8 cellular contexts compared by ENCODE assay signal in genomic region chr6:12119085-12119588, GRCh38.
DNase-seq lines count a peak whose midpoint lies in the region; ATAC-seq, FAIRE-seq and TF ChIP-seq lines count a peak whose summit lies in the region.

No MANE protein-coding gene starts in this region.

- 62% methylated on average over 2 of the region's 2 CpGs for WGBS in K562 (ENCODE audit: insufficient coverage, low coverage, missing lambda C conversion rate)
- 37 to 50% methylated on average over 2 of the region's 2 CpGs for WGBS in thyroid gland, 2 donors
- 62 to 65% methylated on average over 2 of the region's 2 CpGs for WGBS in heart right ventricle, 2 donors
- 54% methylated on average over 2 of the region's 2 CpGs for WGBS in esophagus muscularis mucosa

- H3K4me2 ChIP-seq in K562 (ENCODE audit: insufficient read depth, low read length), result no peak overlapping the region

- intact Hi-C loops in CD4-positive, alpha-beta T cell (cut with DNase I, micrococcal nuclease), result no loop called here
- intact Hi-C loops in K562 (cut with micrococcal nuclease), result no loop called here
- intact Hi-C loops in thyroid gland (cut with DNase I), result no loop called here
- intact Hi-C loops in heart right ventricle (cut with DNase I), result no loop called here
- intact Hi-C loops in esophagus muscularis mucosa (cut with DNase I), result no loop called here

- in situ Hi-C loops in K562 (cut with MboI), result no loop called here

- ATAC-seq in CD4-positive, alpha-beta T cell (ENCODE audit: poor library complexity), result peak; percentile 87
- peak; percentile 74 for ATAC-seq in GM19395 (IDR thresholded peaks at IDR 0.05; ENCODE audit: unreplicated experiment)
- peak; percentile 82 for ATAC-seq in HG03378 (IDR thresholded peaks at IDR 0.05; ENCODE audit: unreplicated experiment)
- peak; percentile 57; the same call in 2 of the 3 replicates for ATAC-seq in K562
- ATAC-seq in heart right ventricle, result no peak

- no peak overlapping the region for H3K4me3 ChIP-seq in K562
- no peak overlapping the region for H3K4me3 ChIP-seq in thyroid gland (replicated peaks in 1 of 3)
- H3K4me3 ChIP-seq in heart right ventricle, result no peak overlapping the region
- H3K4me3 ChIP-seq in esophagus muscularis mucosa, result no peak overlapping the region
- no peak overlapping the region for H3K4me3 ChIP-seq in SJCRH30

- peaks cover 53% of the 10 kb centered on the region for H3K4me1 Mint-ChIP-seq in CD4-positive, alpha-beta T cell (ENCODE audit: low read depth)

- TF ChIP-seq RAD21 in K562 (CRISPR knock-in tag; conservative IDR thresholded peaks at IDR 0.05 in 1 of 2, IDR thresholded peaks at IDR 0.05 in 1 of 2), result no peak

- H3K79me2 ChIP-seq in K562 (ENCODE audit: control insufficient read depth, insufficient read depth, low read length), result peaks cover 11% of the 10 kb centered on the region; the same call in 2 of the 3 replicates

- no peaks in the 10 kb centered on the region for H3K27me3 Mint-ChIP-seq in CD4-positive, alpha-beta T cell

- TF ChIP-seq POLR2A in K562 (conservative IDR thresholded peaks at IDR 0.05) (no peak), thyroid gland (IDR thresholded peaks at IDR 0.05) (no peak), esophagus muscularis mucosa (IDR thresholded peaks at IDR 0.05; ENCODE audit: low read depth) (no peak)

- no peak overlapping the region for H3K4me3 Mint-ChIP-seq in CD4-positive, alpha-beta T cell

- no peak for TF ChIP-seq CTCF in CD4-positive, alpha-beta T cell (IDR thresholded peaks at IDR 0.05)
- TF ChIP-seq CTCF in K562 (IDR thresholded peaks at IDR 0.05 in 2 of 3, conservative IDR thresholded peaks at IDR 0.05 in 1 of 3; ENCODE audit: insufficient read depth in 2 of 3, low read depth in 1 of 3, low read length in 3 of 3) (no peak), thyroid gland (IDR thresholded peaks at IDR 0.05) (no peak), heart right ventricle (IDR thresholded peaks at IDR 0.05) (no peak), esophagus muscularis mucosa (IDR thresholded peaks at IDR 0.05) (no peak)

- CTCF ChIA-PET in CD4-positive, alpha-beta T cell (lab: Charles Lee), result interaction anchor here (0.6 kb wide), 1 partner anchor 28 kb away, joined by 3 read pairs; no protein-coding TSS in a partner anchor
- CTCF ChIA-PET in K562 (lab: Yijun Ruan, JAX; ENCODE audit: low intra/inter-chr PET ratio), result no interaction called here

- no peak overlapping the region for H2AFZ ChIP-seq in K562 (ENCODE audit: low read depth, low read length)

- no peaks in the 10 kb centered on the region for H3K4me1 ChIP-seq in K562 (replicated peaks in 1 of 2; ENCODE audit: control insufficient read depth in 2 of 2, insufficient read depth in 2 of 2, low read length in 2 of 2)
- no peaks in the 10 kb centered on the region for H3K4me1 ChIP-seq in thyroid gland
- peaks cover 0 to 4% (median 0%) of the 10 kb centered on the region in 9 donors for H3K4me1 ChIP-seq in heart right ventricle
- H3K4me1 ChIP-seq in esophagus muscularis mucosa, result no peaks in the 10 kb centered on the region
- no peaks in the 10 kb centered on the region for H3K4me1 ChIP-seq in SJCRH30

- no peaks in the 10 kb centered on the region for H3K27me3 ChIP-seq in CD4-positive, alpha-beta T cell (ENCODE audit: control insufficient read depth, insufficient read depth, low read length)
- H3K27me3 ChIP-seq in K562 (ENCODE audit: control insufficient read depth in 2 of 2, insufficient read depth in 2 of 2, low read length in 2 of 2), result no peaks in the 10 kb centered on the region
- H3K27me3 ChIP-seq in thyroid gland, result no peaks in the 10 kb centered on the region
- no peaks in the 10 kb centered on the region for H3K27me3 ChIP-seq in heart right ventricle
- H3K27me3 ChIP-seq in esophagus muscularis mucosa, result no peaks in the 10 kb centered on the region
- no peaks in the 10 kb centered on the region for H3K27me3 ChIP-seq in SJCRH30

- no peak for FAIRE-seq in K562 (lab: Jason Lieb, UNC)

- peak in 4 of 10 experiments; percentile 9 to 30 (median 17) for DNase-seq in CD4-positive, alpha-beta T cell
- DNase-seq in K562 (ENCODE audit: extremely low read depth in 1 of 4, low spot score in 3 of 4) (peak in 2 of 4 experiments; percentile 22 to 28), thyroid gland (peak; percentile 10 to 35), heart right ventricle (no peak), esophagus muscularis mucosa (ENCODE audit: extremely low spot score) (no peak), SJCRH30 (no peak)

- peaks cover 56% of the 10 kb centered on the region for H3K36me3 ChIP-seq in K562 (ENCODE audit: control insufficient read depth, insufficient read depth, low read length)
- H3K36me3 ChIP-seq in thyroid gland, result peaks cover 0 to 4% of the 10 kb centered on the region in 2 donors
- peaks cover 0 to 38% (median 19%) of the 10 kb centered on the region in 9 donors for H3K36me3 ChIP-seq in heart right ventricle
- H3K36me3 ChIP-seq in esophagus muscularis mucosa, result peaks cover 12 to 26% (median 21%) of the 10 kb centered on the region in 4 donors
- peaks cover 3% of the 10 kb centered on the region; the same call in 1 of the 2 replicates for H3K36me3 ChIP-seq in SJCRH30

- no peak overlapping the region for H3K27ac ChIP-seq in CD4-positive, alpha-beta T cell (ENCODE audit: low read depth, low read length)
- H3K27ac ChIP-seq in K562 (ENCODE audit: extremely low read depth, low read depth, low read length) (no peak overlapping the region), thyroid gland (no peak overlapping the region), heart right ventricle (no peak overlapping the region), esophagus muscularis mucosa (replicated peaks in 1 of 4) (no peak overlapping the region), SJCRH30 (no peak overlapping the region)

- POLR2A ChIA-PET in CD4-positive, alpha-beta T cell (lab: Charles Lee), result no interaction called here
- POLR2A ChIA-PET in K562 (lab: Yijun Ruan, JAX), result no interaction called here

- BruUV-seq in K562 (replicated peaks; lab: Mats Ljungman, UMichigan), result no TSS peak

- H3K27ac Mint-ChIP-seq in CD4-positive, alpha-beta T cell, result peak overlapping the region; percentile 52

- H3K36me3 Mint-ChIP-seq in CD4-positive, alpha-beta T cell (ENCODE audit: low read depth), result peaks cover 83% of the 10 kb centered on the region

- no peak overlapping the region for H3K9ac ChIP-seq in K562 (ENCODE audit: insufficient read depth in 1 of 2, low read depth in 2 of 2, low read length in 2 of 2)

- H3K9me1 ChIP-seq in K562 (ENCODE audit: control insufficient read depth, insufficient read depth, low read length), result no peaks in the 10 kb centered on the region

- TF ChIP-seq EP300 in K562 (IDR thresholded peaks at IDR 0.05; ENCODE audit: low read length) (no peak), esophagus muscularis mucosa (IDR thresholded peaks at IDR 0.05) (no peak)

- no peaks in the 10 kb centered on the region for H4K20me1 ChIP-seq in K562 (replicated peaks; ENCODE audit: control insufficient read depth, insufficient read depth, low read length)

- peaks cover 7% of the 10 kb centered on the region for H3K9me3 ChIP-seq in CD4-positive, alpha-beta T cell (ENCODE audit: control insufficient read depth, low read length)
- H3K9me3 ChIP-seq in K562 (replicated peaks; ENCODE audit: control insufficient read depth, insufficient read depth, low read depth, low read length) (no peaks in the 10 kb centered on the region; the same call in 1 of the 2 replicates), thyroid gland (no peaks in the 10 kb centered on the region), heart right ventricle (peaks cover 0 to 29% (median 12%) of the 10 kb centered on the region in 11 donors), esophagus muscularis mucosa (peaks cover 0 to 5% (median 0%) of the 10 kb centered on the region in 4 donors), SJCRH30 (replicated peaks) (no peaks in the 10 kb centered on the region)

- peaks cover 2% of the 10 kb centered on the region for H3K9me3 Mint-ChIP-seq in CD4-positive, alpha-beta T cell

TF ChIP-seq in K562, 482 proteins besides CTCF, POLR2A, EP300 and RAD21 (continues in another document):
- no peak for TF ChIP-seq ASH1L (IDR thresholded peaks at IDR 0.05; ENCODE audit: borderline replicate concordance, low read depth, partially characterized antibody)

Comparison
In these comparisons a context has a peak if more than half of its experiments do, and no peak if none do; other contexts are left out.
1. ATAC-seq: peak in CD4-positive, alpha-beta T cell (single experiment), GM19395 (single experiment), HG03378 (single experiment) and K562 (single experiment); none in heart right ventricle (0 of 8).
2. DNase-seq: peak in thyroid gland (2 of 2); none in heart right ventricle (0 of 2), esophagus muscularis mucosa (single experiment) and SJCRH30 (0 of 2).